ENCODE assay signal across 15 cellular contexts in genomic region chr7:123410273-123410928, GRCh38.
DNase-seq lines count a peak whose midpoint lies in the region; ATAC-seq, FAIRE-seq and TF ChIP-seq lines count a peak whose summit lies in the region.
"Had no signal": no experiment of that assay in that cellular context is flagged by ENCODE, and none has a peak within 500 bp of the region (broad histone marks: within the 10 kb centered on the region; RNA-seq: fewer than 3 reads in every experiment).

No MANE protein-coding gene starts in this region.

- DNase-seq in EL = peak; percentile 2
- no peak for DNase-seq in RWPE2 (ENCODE audit: low spot score)
- peak; percentile 93 for DNase-seq in fibroblast of pulmonary artery (ENCODE audit: low read depth)
- peak in 1 of 6 donors; percentile 18 for DNase-seq in pancreas
- DNase-seq in GM12892 (ENCODE audit: insufficient read length) = no peak
- DNase-seq in D341Med (ENCODE audit: low spot score) = no peak
- DNase-seq in activated gamma-delta T cell treated with Interleukin-2 at 50 U/mL for 16 hours = no peak
- DNase-seq: activated T-cell treated with anti-CD3 and anti-CD28 coated beads, Interleukin-2, amount 50 U/mL, for 4 hours; effector memory CD8-positive, alpha-beta T cell; NCI-H1930; stimulated activated CD4-positive, alpha-beta T cell treated with anti-CD3 and anti-CD28 coated beads, Interleukin-1b, Interleukin-23, amount 100 ng/mL, for 48 hours had no signal

- ATAC-seq in RWPE2 (ENCODE audit: low read depth) (peak; percentile 81), pancreas (peak; percentile 64 to 88 (median 78)), HG03097 (IDR thresholded peaks at IDR 0.05; ENCODE audit: low FRiP score, unreplicated experiment) (no peak)
- ATAC-seq: activated T-cell treated with anti-CD3 and anti-CD28 coated beads, Interleukin-2, amount 50 U/mL, for 4 hours; effector memory CD8-positive, alpha-beta T cell had no signal

- TF ChIP-seq CTCF in RWPE2 (IDR thresholded peaks at IDR 0.05; ENCODE audit: poor library complexity, severe bottlenecking) (no peak), fibroblast of pulmonary artery (IDR thresholded peaks at IDR 0.05; ENCODE audit: low read length, missing control alignments) (no peak), pancreas (IDR thresholded peaks at IDR 0.05) (no peak)

- H3K4me3 ChIP-seq in RWPE2 (ENCODE audit: severe bottlenecking) = no peak overlapping the region
- H3K4me3 ChIP-seq in fibroblast of pulmonary artery (replicated peaks; ENCODE audit: low read depth, low read length) = no peak overlapping the region
- no peak overlapping the region for H3K4me3 ChIP-seq in pancreas
- H3K4me3 ChIP-seq: thoracic aorta had no signal

- H3K27ac ChIP-seq in RWPE2 (ENCODE audit: poor library complexity, severe bottlenecking) (no peak overlapping the region), pancreas (no peak overlapping the region)
- H3K27ac ChIP-seq: HL-60, thoracic aorta had no signal

- intact Hi-C loops in pancreas (cut with DNase I) = no loop called here

- WGBS in pancreas, 2 donors = 35 to 49% methylated on average over 1 of the region's 1 CpG

- H3K27me3 ChIP-seq in RWPE2 (ENCODE audit: insufficient read depth, poor library complexity, severe bottlenecking) (no peaks in the 10 kb centered on the region), pancreas (no peaks in the 10 kb centered on the region)

- FAIRE-seq in pancreas (lab: Jason Lieb, UNC) (no peak), GM12892 (lab: Jason Lieb, UNC) (no peak)
- FAIRE-seq: GM18507 had no signal

- H3K4me1 ChIP-seq in RWPE2 (ENCODE audit: insufficient read depth, poor library complexity, severe bottlenecking) (no peaks in the 10 kb centered on the region), pancreas (no peaks in the 10 kb centered on the region)

- H3K9me3 ChIP-seq in RWPE2 (ENCODE audit: severe bottlenecking) = no peaks in the 10 kb centered on the region
- no peaks in the 10 kb centered on the region for H3K9me3 ChIP-seq in pancreas
- H3K9me3 ChIP-seq: thoracic aorta had no signal

- no peaks in the 10 kb centered on the region for H3K36me3 ChIP-seq in RWPE2 (ENCODE audit: low read depth)
- no peaks in the 10 kb centered on the region for H3K36me3 ChIP-seq in pancreas
- H3K36me3 ChIP-seq: thoracic aorta had no signal

- no peak for TF ChIP-seq POLR2A in GM12892 (IDR thresholded peaks at IDR 0.05; ENCODE audit: low read depth, low read length)

Comparison
In these comparisons a context has a peak if more than half of its experiments do, and no peak if none do; other contexts are left out.
1. DNase-seq: peak in EL (single experiment) and fibroblast of pulmonary artery (single experiment); none in RWPE2 (single experiment), GM12892 (single experiment), D341Med (single experiment) and activated gamma-delta T cell treated with Interleukin-2 at 50 U/mL for 16 hours (single experiment).